ENCODE assay signal across 8 cellular contexts in the genomic region with DNA sequence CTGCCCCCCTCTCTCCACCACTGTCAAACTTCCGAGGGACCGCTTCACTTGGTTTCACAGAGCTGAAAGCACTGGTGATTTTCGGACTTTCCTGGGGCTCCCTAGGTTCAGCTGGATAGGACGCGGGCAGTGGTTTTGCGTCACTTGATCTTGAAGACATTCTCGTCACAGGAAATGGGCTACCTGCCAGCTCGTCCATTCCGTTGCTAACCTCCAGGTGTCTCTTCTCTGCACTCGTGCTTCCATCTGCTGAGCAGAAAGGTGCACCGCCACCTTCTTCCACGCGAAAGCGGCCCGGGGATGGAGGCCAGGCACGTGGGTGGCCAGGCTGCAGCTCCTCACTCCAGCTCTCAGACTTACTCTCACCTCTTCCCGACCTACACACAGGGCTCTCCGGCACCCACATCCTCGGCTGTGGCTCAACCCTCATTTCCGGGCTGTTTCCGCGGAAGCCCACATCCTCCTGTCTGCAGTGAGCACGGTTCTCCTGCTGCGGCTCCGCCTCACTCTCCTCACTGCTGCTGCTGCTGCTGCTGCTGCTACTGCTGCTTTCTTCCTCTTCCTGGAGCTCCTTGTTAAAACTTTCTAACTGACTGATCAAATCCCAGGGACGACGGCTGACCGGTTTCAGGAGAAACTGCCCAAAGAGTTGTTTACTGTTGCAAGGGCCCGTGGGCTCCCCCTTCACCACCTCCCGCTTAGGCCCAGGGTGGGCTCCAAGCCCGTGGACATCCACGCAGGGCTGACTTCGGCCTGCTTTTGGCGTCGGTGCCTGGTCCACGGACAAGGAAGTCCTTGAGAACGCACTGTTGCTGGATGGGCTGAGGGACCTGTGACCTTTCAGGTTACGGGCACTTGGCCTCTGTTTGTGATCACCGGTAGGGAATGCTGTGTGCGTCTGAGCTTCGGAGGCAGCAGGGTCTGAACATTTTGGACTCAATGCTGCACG. TPM values are rescaled to one million over a fixed set of nuclear protein-coding genes. Genes with fewer than 3 reads are reported as not detected.
A peak's percentile ranks its signal among the peaks of the same experiment; 100 is the strongest.
DNase-seq lines count a peak whose midpoint lies in the region; ATAC-seq and TF ChIP-seq lines count a peak whose summit lies in the region.

No MANE protein-coding gene starts in this region.

- H3K14ac ChIP-seq in IMR-90 (replicated peaks; ENCODE audit: low read depth, low read length) (no peak overlapping the region), neuronal stem cell (ENCODE audit: low read length) (peak overlapping the region; percentile 47)

- H2BK5ac ChIP-seq in IMR-90 (ENCODE audit: low read depth, low read length, poor library complexity, severe bottlenecking) = no peak overlapping the region
- H2BK5ac ChIP-seq in neuronal stem cell (ENCODE audit: low read length) = no peak overlapping the region

- H3K79me1 ChIP-seq in IMR-90 (ENCODE audit: low read depth in 1 of 2, low read length in 2 of 2) (peaks cover 26 to 74% of the 10 kb centered on the region in 2 experiments), neuronal stem cell (ENCODE audit: low read depth, low read length) (no peaks in the 10 kb centered on the region)

- DNase-seq in DMS53 (lab: John Stamatoyannopoulos, UW) = peak; percentile 93
- DNase-seq in IMR-90 = no peak
- peak; percentile 66 for DNase-seq in activated CD4-positive, alpha-beta T cell treated with anti-CD3 and anti-CD28 coated beads for 1 hour
- no peak for DNase-seq in neuronal stem cell (ENCODE audit: low spot score)
- DNase-seq in upper lobe of right lung = peak; percentile 77
- DNase-seq in D341Med (ENCODE audit: low spot score) = no peak

- H3K23ac ChIP-seq in IMR-90 (ENCODE audit: low read depth, low read length) (no peak overlapping the region), neuronal stem cell (ENCODE audit: low read depth, low read length, poor library complexity) (peak overlapping the region; percentile 8)

- H3K56ac ChIP-seq in IMR-90 (ENCODE audit: extremely low read depth, insufficient read depth, low read length) = no peak overlapping the region

- H3K4me2 ChIP-seq in IMR-90 (ENCODE audit: low read depth, low read length) = no peak overlapping the region
- no peak overlapping the region for H3K4me2 ChIP-seq in neuronal stem cell (ENCODE audit: insufficient read depth, low read length, poor library complexity, severe bottlenecking)

- no peak overlapping the region for H2BK12ac ChIP-seq in neuronal stem cell (ENCODE audit: low read length)

- dilution Hi-C loops in IMR-90 (cut with HindIII; ENCODE audit: low sequenced_read_pairs, unreplicated experiment) = no loop called here

- peaks cover 65% of the 10 kb centered on the region for H3K36me3 ChIP-seq in IMR-90 (ENCODE audit: control insufficient read depth, insufficient read depth, low read length)
- no peaks in the 10 kb centered on the region for H3K36me3 ChIP-seq in neuronal stem cell (replicated peaks in 1 of 2; ENCODE audit: control insufficient read depth in 2 of 2, insufficient read depth in 2 of 2, low read length in 2 of 2)
- no peaks in the 10 kb centered on the region for H3K36me3 ChIP-seq in upper lobe of right lung

- H2BK20ac ChIP-seq in IMR-90 (ENCODE audit: low read depth, low read length) = no peak overlapping the region

- BruUV-seq in IMR-90 (replicated peaks; lab: Mats Ljungman, UMichigan) = no TSS peak

- H4K20me1 ChIP-seq in IMR-90 (ENCODE audit: insufficient read depth, low read length) = peaks cover 43% of the 10 kb centered on the region

- no peak for TF ChIP-seq RAD21 in IMR-90 (IDR thresholded peaks at IDR 0.05; ENCODE audit: low read length)

- H2BK15ac ChIP-seq in IMR-90 (ENCODE audit: low read depth, low read length) (no peak overlapping the region), neuronal stem cell (ENCODE audit: low read length) (peak overlapping the region; percentile 51)

- H2AK5ac ChIP-seq in IMR-90 (ENCODE audit: low read depth, low read length) = no peak overlapping the region
- peak overlapping the region; percentile 56 for H2AK5ac ChIP-seq in neuronal stem cell (ENCODE audit: low read depth, low read length)

- H4K5ac ChIP-seq in IMR-90 (ENCODE audit: low read depth, low read length) = no peak overlapping the region

- H3K9ac ChIP-seq in IMR-90 (ENCODE audit: low read depth, low read length) = no peak overlapping the region
- no peak overlapping the region for H3K9ac ChIP-seq in neuronal stem cell (ENCODE audit: low read depth, low read length, poor library complexity)

- no peak overlapping the region for H3K18ac ChIP-seq in IMR-90 (ENCODE audit: low read depth, low read length)
- H3K18ac ChIP-seq in neuronal stem cell (ENCODE audit: low read length) = no peak overlapping the region

- no peak overlapping the region for H2AK9ac ChIP-seq in IMR-90 (replicated peaks; ENCODE audit: low read depth, low read length, poor library complexity)

- H2AFZ ChIP-seq in IMR-90 (replicated peaks; ENCODE audit: low read length, poor library complexity) (peak overlapping the region; percentile 10), neuronal stem cell (ENCODE audit: low read length) (no peak overlapping the region)

- TF ChIP-seq CTCF in IMR-90 (conservative IDR thresholded peaks at IDR 0.05; ENCODE audit: low read depth, low read length) (0 out of 2 replicates have a peak, but pooled peaks have one; percentile 2), upper lobe of right lung (IDR thresholded peaks at IDR 0.05) (peak; percentile 8)

- H3K4me3 ChIP-seq in IMR-90 (ENCODE audit: insufficient read depth, low read depth, low read length) (no peak overlapping the region), neuronal stem cell (ENCODE audit: low read length in 2 of 2) (no peak overlapping the region), upper lobe of right lung (peak overlapping the region; percentile 21)

- H3K4ac ChIP-seq in IMR-90 (ENCODE audit: low read depth, low read length) = no peak overlapping the region
- no peak overlapping the region for H3K4ac ChIP-seq in neuronal stem cell (ENCODE audit: low read length)

- WGBS in IMR-90 (ENCODE audit: extremely low coverage in 2 of 2, insufficient read length in 1 of 2), 2 experiments = 81% methylated on average over 28 of the region's 42 CpGs; no CpG with 5 or more reads in 1 of the 2 experiments
- no CpG with 5 or more reads among the region's 42 CpGs for WGBS in neuronal stem cell (ENCODE audit: extremely low coverage in 2 of 2, insufficient read length in 2 of 2, insufficient replicate concordance in 1 of 2), 2 donors

- H4K91ac ChIP-seq in IMR-90 (ENCODE audit: insufficient read depth, low read depth, low read length) (no peak overlapping the region), neuronal stem cell (ENCODE audit: low read depth, low read length, poor library complexity) (no peak overlapping the region)

- H3K9me1 ChIP-seq in IMR-90 (ENCODE audit: insufficient read depth, low read length) = 0 out of 2 replicates have a peak, but pooled peaks cover 10% of the 10 kb centered on the region

- H3K27ac ChIP-seq in IMR-90 (ENCODE audit: insufficient read depth, low read length) (no peak overlapping the region), cingulate gyrus (ENCODE audit: low read depth, low read length) (peak overlapping the region; percentile 23), neuronal stem cell (replicated peaks; ENCODE audit: low read length) (no peak overlapping the region), upper lobe of right lung (peak overlapping the region; percentile 74)

- H2BK120ac ChIP-seq in IMR-90 (ENCODE audit: low read depth, low read length) (no peak overlapping the region), neuronal stem cell (ENCODE audit: low read depth, low read length) (no peak overlapping the region)

- ATAC-seq in GM21360 (IDR thresholded peaks at IDR 0.05; ENCODE audit: unreplicated experiment) (peak; percentile 92), IMR-90 (ENCODE audit: low read depth) (no peak), upper lobe of right lung (peak; percentile 84)

- in situ Hi-C loops in IMR-90 (cut with MboI; ENCODE audit: low sequenced_read_pairs) = no loop called here

- POLR2A ChIA-PET in IMR-90 (lab: Charles Lee; ENCODE audit: unreplicated experiment) = no interaction called here

- H3K9me3 ChIP-seq in IMR-90 (ENCODE audit: control insufficient read depth, insufficient read depth, low read length) (no peaks in the 10 kb centered on the region), neuronal stem cell (replicated peaks in 1 of 2; ENCODE audit: control insufficient read depth in 2 of 2, insufficient read depth in 1 of 2, low read depth in 1 of 2, low read length in 2 of 2) (no peaks in the 10 kb centered on the region), upper lobe of right lung (no peaks in the 10 kb centered on the region)

- CTCF ChIA-PET in IMR-90 (lab: Yijun Ruan, JAX) = no interaction called here

- intact Hi-C loops in IMR-90 (cut with micrococcal nuclease) (no loop called here), upper lobe of right lung (cut with DNase I) (no loop called here)

- H3K27me3 ChIP-seq in IMR-90 (ENCODE audit: control insufficient read depth, insufficient read depth, low read length) (no peaks in the 10 kb centered on the region), neuronal stem cell (ENCODE audit: control insufficient read depth in 3 of 3, insufficient read depth in 3 of 3, low read depth in 1 of 3, low read length in 3 of 3) (no peaks in the 10 kb centered on the region), upper lobe of right lung (no peaks in the 10 kb centered on the region)

- TF ChIP-seq POLR2A in IMR-90 (IDR thresholded peaks at IDR 0.05; ENCODE audit: low read depth, low read length) = no peak

- H4K8ac ChIP-seq in IMR-90 (ENCODE audit: low read depth in 2 of 2, low read length in 2 of 2) = no peak overlapping the region
- H4K8ac ChIP-seq in neuronal stem cell (ENCODE audit: low read depth, low read length) = no peak overlapping the region

- H3K4me1 ChIP-seq in IMR-90 (ENCODE audit: control insufficient read depth, insufficient read depth, low read length) = no peaks in the 10 kb centered on the region
- H3K4me1 ChIP-seq in neuronal stem cell (ENCODE audit: control insufficient read depth in 2 of 2, insufficient read depth in 1 of 2, low read depth in 1 of 2, low read length in 2 of 2) = no peaks in the 10 kb centered on the region
- H3K4me1 ChIP-seq in upper lobe of right lung = peaks cover 37% of the 10 kb centered on the region

TF ChIP-seq in IMR-90, 13 proteins besides CTCF, POLR2A, EP300 and RAD21 (continues in another document):
- TF ChIP-seq FOS (IDR thresholded peaks at IDR 0.05; ENCODE audit: low read depth, low read length) (no peak), CEBPB (IDR thresholded peaks at IDR 0.05; ENCODE audit: low read depth, low read length) (no peak), RFX5 (IDR thresholded peaks at IDR 0.05; ENCODE audit: low read depth, low read length) (no peak), MAZ (IDR thresholded peaks at IDR 0.05; ENCODE audit: borderline replicate concordance, low read depth, low read length) (no peak)

RNA-seq across cellular contexts. Expression of a gene that starts 32.1 kb away (rescaled TPM):
- total RNA-seq in IMR-90 (2012; rRNA removed) (16.8 and 18.9 TPM in 2 replicates), upper lobe of right lung (67.6 TPM)
- 14.8 and 15.9 TPM in 2 replicates for polyA plus RNA-seq in IMR-90 (2012; rRNA removed)
- 9.1 and 12.2 TPM in 2 replicates for polyA plus RNA-seq in IMR-90 (2012; cell fraction: cytosol; rRNA removed)
- 7.2 and 16.6 TPM in 2 replicates for polyA plus RNA-seq in IMR-90 (2012; cell fraction: nucleus; rRNA removed; ENCODE audit: low replicate concordance)
- polyA plus RNA-seq in neuronal stem cell (2013, experiment 1 of 2) = 1.6 TPM
- 1.6 TPM for polyA plus RNA-seq in neuronal stem cell (2013, experiment 2 of 2)

Comparison
In these comparisons a context has a peak if more than half of its experiments do, and no peak if none do; other contexts are left out.
1. DNase-seq: peak in DMS53 (single experiment), activated CD4-positive, alpha-beta T cell treated with anti-CD3 and anti-CD28 coated beads for 1 hour (single experiment) and upper lobe of right lung (single experiment); none in IMR-90 (single experiment), neuronal stem cell (single experiment) and D341Med (single experiment).
2. H3K27ac ChIP-seq: peak in cingulate gyrus (single experiment) and upper lobe of right lung (single experiment); none in IMR-90 (single experiment) and neuronal stem cell (single experiment).